In genomic region chr13:33828431-33829129, GRCh38 we compare ENCODE assay signal across 12 cellular contexts.
"Had no signal": no experiment of that assay in that cellular context is flagged by ENCODE, and none has a peak within 500 bp of the region (broad histone marks: within the 10 kb centered on the region; RNA-seq: fewer than 3 reads in every experiment).

No MANE protein-coding gene starts in this region.

- H3K27ac Mint-ChIP-seq: activated CD4-positive, alpha-beta T cell treated with anti-CD3 and anti-CD28 coated beads, Interleukin-2, amount 10 ng/mL, durations not matched to agents 7 days and 5 days; activated naive CD4-positive, alpha-beta T cell treated with anti-CD3 and anti-CD28 coated beads, Interleukin-2, amount 10 ng/mL, durations not matched to agents 7 days and 5 days had no signal

- H3K9me3 Mint-ChIP-seq: activated CD4-positive, alpha-beta T cell treated with anti-CD3 and anti-CD28 coated beads, Interleukin-2, amount 10 ng/mL, durations not matched to agents 7 days and 5 days; activated naive CD4-positive, alpha-beta T cell treated with anti-CD3 and anti-CD28 coated beads, Interleukin-2, amount 10 ng/mL, durations not matched to agents 7 days and 5 days; WTC11 had no signal

- H3K4me3 ChIP-seq: gastrocnemius medialis, ovary, sigmoid colon had no signal

- H3K4me1 Mint-ChIP-seq: WTC11 had no signal

- ATAC-seq: gastrocnemius medialis, WTC11 had no signal

- H3K4me3 Mint-ChIP-seq: activated CD4-positive, alpha-beta T cell treated with anti-CD3 and anti-CD28 coated beads, Interleukin-2, amount 10 ng/mL, durations not matched to agents 7 days and 5 days; activated naive CD4-positive, alpha-beta T cell treated with anti-CD3 and anti-CD28 coated beads, Interleukin-2, amount 10 ng/mL, durations not matched to agents 7 days and 5 days; WTC11 had no signal

- H3K36me3 ChIP-seq: ovary had no signal

- H3K27ac ChIP-seq: epithelial cell of prostate, gastrocnemius medialis, ovary, sigmoid colon had no signal

- H3K27me3 ChIP-seq: gastrocnemius medialis, ovary, sigmoid colon had no signal

- H3K27me3 Mint-ChIP-seq: activated CD4-positive, alpha-beta T cell treated with anti-CD3 and anti-CD28 coated beads, Interleukin-2, amount 10 ng/mL, durations not matched to agents 7 days and 5 days; activated naive CD4-positive, alpha-beta T cell treated with anti-CD3 and anti-CD28 coated beads, Interleukin-2, amount 10 ng/mL, durations not matched to agents 7 days and 5 days had no signal

- H3K9me3 ChIP-seq: gastrocnemius medialis, ovary, sigmoid colon had no signal

- H3K4me1 ChIP-seq: gastrocnemius medialis, sigmoid colon had no signal

- FAIRE-seq: colon had no signal

- DNase-seq: activated CD4-positive, alpha-beta T cell treated with anti-CD3 and anti-CD28 coated beads, Interleukin-2, amount 10 ng/mL, durations not matched to agents 7 days and 5 days; activated naive CD4-positive, alpha-beta T cell treated with anti-CD3 and anti-CD28 coated beads, Interleukin-2, amount 10 ng/mL, durations not matched to agents 7 days and 5 days; effector CD4-positive, alpha-beta T cell; gastrocnemius medialis; kidney glomerular epithelial cell; ovary; sigmoid colon; stimulated activated CD4-positive, alpha-beta T cell treated with anti-CD3 and anti-CD28 coated beads, Interleukin-12 subunit alpha, Interleukin-12 subunit beta, amount 100 ng/mL, for 4 hours; stimulated activated naive CD4-positive, alpha-beta T cell had no signal
